In genomic region chr5:66306105-66306843, GRCh38 we compare ENCODE assay signal across 8 cellular contexts.
DNase-seq lines count a peak whose midpoint lies in the region; ATAC-seq, FAIRE-seq and TF ChIP-seq lines count a peak whose summit lies in the region.

No MANE protein-coding gene starts in this region.

- H3K27ac ChIP-seq in SJCRH30 (no peak overlapping the region), caudate nucleus (ENCODE audit: low read depth, low read length) (no peak overlapping the region), kidney (ENCODE audit: low read depth in 2 of 2, low read length in 2 of 2) (no peak overlapping the region)

- H3K27me3 ChIP-seq in MG63, result peaks cover 2% of the 10 kb centered on the region; the same call in 1 of the 2 replicates
- no peaks in the 10 kb centered on the region for H3K27me3 ChIP-seq in SJCRH30

- H3K4me1 ChIP-seq in SJCRH30, result peaks cover 5% of the 10 kb centered on the region; the same call in 1 of the 2 replicates
- H3K4me1 ChIP-seq in kidney (ENCODE audit: control insufficient read depth in 1 of 2, insufficient read depth in 1 of 2, low read depth in 1 of 2, low read length in 2 of 2), result peaks cover 0 to 2% of the 10 kb centered on the region in 2 donors

- intact Hi-C loops in kidney (cut with DNase I), result loop anchor here (5.0 kb wide), 1 partner anchor 451 kb away; no protein-coding TSS in a partner anchor

- DNase-seq in DMS53 (lab: John Stamatoyannopoulos, UW), result peak; percentile 87
- DNase-seq in MG63, result peak; percentile 27
- peak; percentile 59 to 83 for DNase-seq in SJCRH30
- DNase-seq in caudate nucleus (lab: John Stamatoyannopoulos, UW), result peak in 50 of 61 donors; percentile 2 to 70 (median 20)
- DNase-seq in kidney, result no peak
- peak; percentile 17 for DNase-seq in stimulated activated naive CD8-positive, alpha-beta T cell treated with anti-CD3 and anti-CD28 coated beads, Interleukin-15, Interleukin-2, amounts not matched to agents 100 U/mL and 50 U/mL, for 24 hours
- no peak for DNase-seq in activated CD8-positive, alpha-beta memory T cell treated with anti-CD3 and anti-CD28 coated beads, Interleukin-2, amount 50 U/mL, for 4 hours

- ATAC-seq in GM21717 (IDR thresholded peaks at IDR 0.05; ENCODE audit: unreplicated experiment), result peak; percentile 68
- ATAC-seq in stimulated activated naive CD8-positive, alpha-beta T cell treated with anti-CD3 and anti-CD28 coated beads, Interleukin-15, Interleukin-2, amounts not matched to agents 100 U/mL and 50 U/mL, for 24 hours, result peak; percentile 71

- H3K4me3 ChIP-seq in MG63 (no peak overlapping the region), SJCRH30 (no peak overlapping the region), kidney (ENCODE audit: low read length in 2 of 2) (no peak overlapping the region)

- peak; percentile 88 for TF ChIP-seq CTCF in kidney (IDR thresholded peaks at IDR 0.05; ENCODE audit: borderline replicate concordance, extremely low read depth, insufficient read depth)

- H3K9me3 ChIP-seq in MG63 (no peaks in the 10 kb centered on the region), SJCRH30 (replicated peaks) (no peaks in the 10 kb centered on the region), kidney (ENCODE audit: control insufficient read depth in 1 of 2, low read length in 2 of 2) (no peaks in the 10 kb centered on the region)

- FAIRE-seq in kidney (lab: Jason Lieb, UNC), result no peak

- no peak overlapping the region for H3K9ac ChIP-seq in kidney (ENCODE audit: low read length in 2 of 2)

- H3K36me3 ChIP-seq in MG63 (no peaks in the 10 kb centered on the region), SJCRH30 (no peaks in the 10 kb centered on the region), kidney (ENCODE audit: control insufficient read depth in 1 of 2, insufficient read depth in 2 of 2, low read length in 2 of 2) (no peaks in the 10 kb centered on the region)

Comparison
In these comparisons a context has a peak if more than half of its experiments do, and no peak if none do; other contexts are left out.
1. DNase-seq: peak in DMS53 (single experiment), MG63 (single experiment), SJCRH30 (2 of 2), caudate nucleus (50 of 61) and stimulated activated naive CD8-positive, alpha-beta T cell treated with anti-CD3 and anti-CD28 coated beads, Interleukin-15, Interleukin-2, amounts not matched to agents 100 U/mL and 50 U/mL, for 24 hours (single experiment); none in kidney (single experiment) and activated CD8-positive, alpha-beta memory T cell treated with anti-CD3 and anti-CD28 coated beads, Interleukin-2, amount 50 U/mL, for 4 hours (single experiment).